In genomic region chr9:133148351-133149129, GRCh38 we compare ENCODE assay signal across 8 cellular contexts. TPM values are rescaled to one million over a fixed set of nuclear protein-coding genes. Genes with fewer than 3 reads are reported as not detected.
DNase-seq lines count a peak whose midpoint lies in the region; ATAC-seq and TF ChIP-seq lines count a peak whose summit lies in the region.

No MANE protein-coding gene starts in this region.

- TF ChIP-seq CTCF in ascending aorta (IDR thresholded peaks at IDR 0.05) = peak in 1 of 3 experiments; percentile 17
- no peak for TF ChIP-seq CTCF in hepatocyte (IDR thresholded peaks at IDR 0.05; ENCODE audit: poor library complexity)

- WGBS in hepatocyte (ENCODE audit: low lambda C conversion rate, missing lambda C conversion rate) = 3% methylated on average over 49 of the region's 63 CpGs

- no peaks in the 10 kb centered on the region for H3K9me3 ChIP-seq in ascending aorta
- H3K9me3 ChIP-seq in hepatocyte (ENCODE audit: low read depth) = no peaks in the 10 kb centered on the region
- no peaks in the 10 kb centered on the region for H3K9me3 ChIP-seq in skeletal muscle tissue (ENCODE audit: control insufficient read depth in 3 of 3, low read length in 3 of 3)

- peak overlapping the region; percentile 78 to 83 for H3K27ac ChIP-seq in ascending aorta
- H3K27ac ChIP-seq in hepatocyte = peak overlapping the region; percentile 94
- peak overlapping the region; percentile 67 for H3K27ac ChIP-seq in skeletal muscle tissue (ENCODE audit: low read depth, low read length)

- H3K4me3 ChIP-seq in ascending aorta (peak overlapping the region; percentile 81 to 84), hepatocyte (peak overlapping the region; percentile 85), skeletal muscle tissue (ENCODE audit: low read length in 3 of 3) (peak overlapping the region; percentile 72 to 95 (median 87))

- H3K9ac ChIP-seq in skeletal muscle tissue (ENCODE audit: low read depth in 1 of 3, low read length in 3 of 3) = peak overlapping the region; percentile 80 to 91 (median 87)

- ATAC-seq in GM19324 (IDR thresholded peaks at IDR 0.05; ENCODE audit: low FRiP score, unreplicated experiment) = peak; percentile 18
- ATAC-seq in HG03457 (IDR thresholded peaks at IDR 0.05; ENCODE audit: unreplicated experiment) = peak; percentile 6
- peak; percentile 54 for ATAC-seq in SK-N-SH treated with all-trans-retinoic acid at 6 μM for 48 hours

- intact Hi-C loops in ascending aorta (cut with DNase I) = loop anchor here (1.0 to 10.0 kb wide), 3 partner anchors 27 to 204 kb away; partner anchors contain the start of genes GTF3C5, RALGDS and TSC1

- no peaks in the 10 kb centered on the region for H3K9me2 ChIP-seq in hepatocyte (replicated peaks; ENCODE audit: insufficient read depth)

- peaks cover 39% of the 10 kb centered on the region for H3K79me2 ChIP-seq in hepatocyte

- DNase-seq in CD1c-positive myeloid dendritic cell (ENCODE audit: extremely low spot score) (peak; percentile 63), ascending aorta (ENCODE audit: low spot score in 2 of 2) (no peak), hepatocyte (ENCODE audit: low spot score) (peak; percentile 63), amniotic stem cell (lab: John Stamatoyannopoulos, UW) (no peak)

- peak overlapping the region; percentile 56 for H2AFZ ChIP-seq in hepatocyte

- H3K4me1 ChIP-seq in ascending aorta = peaks cover 10 to 28% of the 10 kb centered on the region in 2 donors
- H3K4me1 ChIP-seq in hepatocyte (ENCODE audit: insufficient read depth) = peaks cover 25% of the 10 kb centered on the region
- H3K4me1 ChIP-seq in skeletal muscle tissue (ENCODE audit: control insufficient read depth in 3 of 3, insufficient read depth in 3 of 3, low read length in 3 of 3) = peaks cover 33 to 38% (median 35%) of the 10 kb centered on the region in 3 donors

- H3K4me2 ChIP-seq in hepatocyte = peak overlapping the region; percentile 100

- peaks cover 15% of the 10 kb centered on the region for H4K20me1 ChIP-seq in hepatocyte (ENCODE audit: insufficient read depth, poor library complexity, severe bottlenecking)

- no peaks in the 10 kb centered on the region for H3K27me3 ChIP-seq in ascending aorta
- H3K27me3 ChIP-seq in hepatocyte = no peaks in the 10 kb centered on the region
- H3K27me3 ChIP-seq in skeletal muscle tissue (ENCODE audit: control insufficient read depth in 3 of 3, insufficient read depth in 3 of 3, low read length in 3 of 3) = no peaks in the 10 kb centered on the region

- H3K36me3 ChIP-seq in ascending aorta = no peaks in the 10 kb centered on the region
- no peaks in the 10 kb centered on the region for H3K36me3 ChIP-seq in hepatocyte (replicated peaks; ENCODE audit: insufficient read depth, low read depth)
- H3K36me3 ChIP-seq in skeletal muscle tissue (ENCODE audit: control insufficient read depth in 3 of 3, insufficient read depth in 3 of 3, low read length in 3 of 3) = no peaks in the 10 kb centered on the region

TF ChIP-seq in SK-N-SH treated with all-trans-retinoic acid at 6 μM for 48 hours, 23 proteins besides CTCF, POLR2A, EP300 and RAD21 (continues in another document):
- no peak for TF ChIP-seq ARNTL (CRISPR knock-in tag; IDR thresholded peaks at IDR 0.05; ENCODE audit: borderline replicate concordance, low read depth)
- TF ChIP-seq PPARA (CRISPR knock-in tag; IDR thresholded peaks at IDR 0.05; ENCODE audit: borderline replicate concordance) = no peak
- TF ChIP-seq, protein P1, sequence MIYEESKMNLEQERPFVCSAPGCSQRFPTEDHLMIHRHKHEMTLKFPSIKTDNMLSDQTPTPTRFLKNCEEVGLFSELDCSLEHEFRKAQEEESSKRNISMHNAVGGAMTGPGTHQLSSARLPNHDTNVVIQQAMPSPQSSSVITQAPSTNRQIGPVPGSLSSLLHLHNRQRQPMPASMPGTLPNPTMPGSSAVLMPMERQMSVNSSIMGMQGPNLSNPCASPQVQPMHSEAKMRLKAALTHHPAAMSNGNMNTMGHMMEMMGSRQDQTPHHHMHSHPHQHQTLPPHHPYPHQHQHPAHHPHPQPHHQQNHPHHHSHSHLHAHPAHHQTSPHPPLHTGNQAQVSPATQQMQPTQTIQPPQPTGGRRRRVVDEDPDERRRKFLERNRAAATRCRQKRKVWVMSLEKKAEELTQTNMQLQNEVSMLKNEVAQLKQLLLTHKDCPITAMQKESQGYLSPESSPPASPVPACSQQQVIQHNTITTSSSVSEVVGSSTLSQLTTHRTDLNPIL (CRISPR knock-in tag; IDR thresholded peaks at IDR 0.05; ENCODE audit: low read depth) = no peak
- no peak for TF ChIP-seq ESRRG (CRISPR knock-in tag; IDR thresholded peaks at IDR 0.05)
- TF ChIP-seq TCF4 (CRISPR knock-in tag; IDR thresholded peaks at IDR 0.05; ENCODE audit: borderline replicate concordance) = no peak
- TF ChIP-seq, protein P2, sequence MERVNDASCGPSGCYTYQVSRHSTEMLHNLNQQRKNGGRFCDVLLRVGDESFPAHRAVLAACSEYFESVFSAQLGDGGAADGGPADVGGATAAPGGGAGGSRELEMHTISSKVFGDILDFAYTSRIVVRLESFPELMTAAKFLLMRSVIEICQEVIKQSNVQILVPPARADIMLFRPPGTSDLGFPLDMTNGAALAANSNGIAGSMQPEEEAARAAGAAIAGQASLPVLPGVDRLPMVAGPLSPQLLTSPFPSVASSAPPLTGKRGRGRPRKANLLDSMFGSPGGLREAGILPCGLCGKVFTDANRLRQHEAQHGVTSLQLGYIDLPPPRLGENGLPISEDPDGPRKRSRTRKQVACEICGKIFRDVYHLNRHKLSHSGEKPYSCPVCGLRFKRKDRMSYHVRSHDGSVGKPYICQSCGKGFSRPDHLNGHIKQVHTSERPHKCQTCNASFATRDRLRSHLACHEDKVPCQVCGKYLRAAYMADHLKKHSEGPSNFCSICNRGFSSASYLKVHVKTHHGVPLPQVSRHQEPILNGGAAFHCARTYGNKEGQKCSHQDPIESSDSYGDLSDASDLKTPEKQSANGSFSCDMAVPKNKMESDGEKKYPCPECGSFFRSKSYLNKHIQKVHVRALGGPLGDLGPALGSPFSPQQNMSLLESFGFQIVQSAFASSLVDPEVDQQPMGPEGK (CRISPR knock-in tag; IDR thresholded peaks at IDR 0.05; ENCODE audit: borderline replicate concordance) = no peak
- no peak for TF ChIP-seq CSDC2 (CRISPR knock-in tag; IDR thresholded peaks at IDR 0.05)
- TF ChIP-seq GLIS3 (CRISPR knock-in tag; IDR thresholded peaks at IDR 0.05) = no peak
- no peak for TF ChIP-seq RARB (CRISPR knock-in tag; IDR thresholded peaks at IDR 0.05)
- no peak for TF ChIP-seq ZFP30 (CRISPR knock-in tag; IDR thresholded peaks at IDR 0.05)
- TF ChIP-seq TOX (CRISPR knock-in tag; IDR thresholded peaks at IDR 0.05; ENCODE audit: borderline replicate concordance) = no peak
- no peak for TF ChIP-seq ZFP3 (CRISPR knock-in tag; IDR thresholded peaks at IDR 0.05)
- TF ChIP-seq, protein P3, sequence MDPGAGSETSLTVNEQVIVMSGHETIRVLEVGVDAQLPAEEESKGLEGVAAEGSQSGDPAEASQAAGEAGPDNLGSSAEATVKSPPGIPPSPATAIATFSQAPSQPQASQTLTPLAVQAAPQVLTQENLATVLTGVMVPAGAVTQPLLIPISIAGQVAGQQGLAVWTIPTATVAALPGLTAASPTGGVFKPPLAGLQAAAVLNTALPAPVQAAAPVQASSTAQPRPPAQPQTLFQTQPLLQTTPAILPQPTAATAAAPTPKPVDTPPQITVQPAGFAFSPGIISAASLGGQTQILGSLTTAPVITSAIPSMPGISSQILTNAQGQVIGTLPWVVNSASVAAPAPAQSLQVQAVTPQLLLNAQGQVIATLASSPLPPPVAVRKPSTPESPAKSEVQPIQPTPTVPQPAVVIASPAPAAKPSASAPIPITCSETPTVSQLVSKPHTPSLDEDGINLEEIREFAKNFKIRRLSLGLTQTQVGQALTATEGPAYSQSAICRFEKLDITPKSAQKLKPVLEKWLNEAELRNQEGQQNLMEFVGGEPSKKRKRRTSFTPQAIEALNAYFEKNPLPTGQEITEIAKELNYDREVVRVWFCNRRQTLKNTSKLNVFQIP (CRISPR knock-in tag; IDR thresholded peaks at IDR 0.05; ENCODE audit: borderline replicate concordance, low read depth) = no peak
- TF ChIP-seq ZNF565 (CRISPR knock-in tag; conservative IDR thresholded peaks at IDR 0.05; ENCODE audit: low read depth) = no peak
- TF ChIP-seq SNAI2 (CRISPR knock-in tag; IDR thresholded peaks at IDR 0.05) = no peak
- no peak for TF ChIP-seq CSRNP3 (CRISPR knock-in tag; IDR thresholded peaks at IDR 0.05)
- TF ChIP-seq ZC3H10 (CRISPR knock-in tag; IDR thresholded peaks at IDR 0.05) = no peak
- TF ChIP-seq OSR1 (CRISPR knock-in tag; IDR thresholded peaks at IDR 0.05) = no peak

RNA-seq across cellular contexts. Expression of gene GBGT1, which starts 15.2 kb away (rescaled TPM):
- total RNA-seq in ascending aorta (13.4 TPM), hepatocyte (10.1 and 15.5 TPM in 2 replicates), skeletal muscle tissue (2.6 TPM)
- 4.0 and 5.8 TPM in 2 replicates for polyA plus RNA-seq in hepatocyte

RNA-seq across cellular contexts. Expression of gene RALGDS, which starts 27.5 kb away (rescaled TPM):
- total RNA-seq in ascending aorta (53.9 TPM), hepatocyte (26.9 and 30.9 TPM in 2 replicates), skeletal muscle tissue (26.1 TPM)
- polyA plus RNA-seq in hepatocyte = 48.0 and 51.7 TPM in 2 replicates

Comparison
In these comparisons a context has a peak if more than half of its experiments do, and no peak if none do; other contexts are left out.
1. DNase-seq: peak in CD1c-positive myeloid dendritic cell (single experiment) and hepatocyte (single experiment); none in ascending aorta (0 of 2) and amniotic stem cell (single experiment).
2. Peak in every context shown above with its lines, with median percentiles within 50 percentile points of each other: ATAC-seq, H3K27ac ChIP-seq and H3K4me3 ChIP-seq.